In the genomic region with DNA sequence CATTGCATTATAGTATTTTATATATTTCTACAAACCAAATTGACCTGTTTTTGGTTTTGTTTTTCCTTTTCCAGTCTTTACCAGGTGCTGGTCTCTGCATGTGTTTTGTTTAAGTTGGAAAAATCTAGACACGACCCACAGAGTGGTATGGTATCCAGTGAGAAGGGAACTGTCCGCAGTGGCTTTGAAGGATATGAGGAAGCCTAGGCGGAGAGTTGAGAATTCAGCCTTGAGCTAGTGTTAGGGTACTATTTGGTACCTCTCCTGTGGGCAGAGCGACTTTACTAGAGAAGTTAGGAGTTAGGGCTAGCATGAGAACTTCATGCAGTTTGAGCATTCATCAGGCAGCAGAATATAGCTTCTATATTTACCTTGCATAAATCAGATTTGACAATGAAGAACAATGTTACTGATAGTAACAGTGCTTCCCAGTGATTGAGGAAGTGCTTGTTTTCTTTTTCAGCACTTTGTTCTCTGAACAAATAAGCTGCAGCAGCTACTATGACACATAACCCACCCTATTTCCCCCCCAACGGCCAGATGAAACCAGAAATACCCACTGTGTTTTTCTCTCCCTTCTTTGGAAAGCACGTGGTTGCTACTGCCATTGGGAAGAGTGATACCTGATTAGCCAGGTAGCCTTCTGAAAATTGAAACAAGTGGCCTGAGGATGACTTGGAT, we compare ENCODE assay signal across 12 cellular contexts. TPM values are rescaled to one million over a fixed set of nuclear protein-coding genes. Genes with fewer than 3 reads are reported as not detected.
A peak's percentile ranks its signal among the peaks of the same experiment; 100 is the strongest.
DNase-seq lines count a peak whose midpoint lies in the region; ATAC-seq and TF ChIP-seq lines count a peak whose summit lies in the region.
"Had no signal": no experiment of that assay in that cellular context is flagged by ENCODE, and none has a peak within 500 bp of the region (broad histone marks: within the 10 kb centered on the region; RNA-seq: fewer than 3 reads in every experiment).

No MANE protein-coding gene starts in this region.

- no peaks in the 10 kb centered on the region for H3K27me3 ChIP-seq in CD4-positive, alpha-beta memory T cell (ENCODE audit: insufficient read depth, low read length)
- H3K27me3 ChIP-seq in GM23338 (ENCODE audit: insufficient read depth), result no peaks in the 10 kb centered on the region
- H3K27me3 ChIP-seq in Panc1 (ENCODE audit: control insufficient read depth, insufficient read depth, low read length), result no peaks in the 10 kb centered on the region
- H3K27me3 ChIP-seq in HAP-1 (ENCODE audit: low read depth), result no peaks in the 10 kb centered on the region
- H3K27me3 ChIP-seq: tibial nerve had no signal

- H3K27ac ChIP-seq in CD4-positive, alpha-beta memory T cell (ENCODE audit: low read depth, low read length), result no peak overlapping the region
- H3K27ac ChIP-seq in GM23338 (ENCODE audit: low read depth) (peak overlapping the region; percentile 68; the same call in 1 of the 2 replicates), Panc1 (ENCODE audit: low read length) (no peak overlapping the region)

- H3K9me3 ChIP-seq in CD4-positive, alpha-beta memory T cell (ENCODE audit: control insufficient read depth in 1 of 2, low read length in 2 of 2), result no peaks in the 10 kb centered on the region
- H3K9me3 ChIP-seq in Panc1 (ENCODE audit: control insufficient read depth, insufficient read depth, low read depth, low read length) (no peaks in the 10 kb centered on the region), HAP-1 (no peaks in the 10 kb centered on the region)
- H3K9me3 ChIP-seq: tibial nerve had no signal

- CTCF ChIA-PET in CD4-positive, alpha-beta memory T cell (lab: Charles Lee; ENCODE audit: partially characterized antibody), result interaction anchor here (0.8 to 4.7 kb wide), 7 partner anchors 9 to 169 kb away, joined by 3 to 29 read pairs (median 4); no protein-coding TSS in a partner anchor
- CTCF ChIA-PET in Panc1 (lab: Charles Lee), result interaction anchor here (1.0 kb wide), 1 partner anchor 168 kb away, joined by 4 read pairs; no protein-coding TSS in a partner anchor

- no peak for TF ChIP-seq CTCF in GM23338 (conservative IDR thresholded peaks at IDR 0.05; ENCODE audit: low read depth in 2 of 2)
- TF ChIP-seq CTCF in Panc1 (IDR thresholded peaks at IDR 0.05), result no peak
- TF ChIP-seq CTCF in foreskin fibroblast (IDR thresholded peaks at IDR 0.05; ENCODE audit: low read depth, low read length), result no peak

- H3K9me2 ChIP-seq in GM23338 (ENCODE audit: insufficient read depth), result no peaks in the 10 kb centered on the region

- peaks cover 47 to 65% (median 52%) of the 10 kb centered on the region in 4 donors for H3K4me1 Mint-ChIP-seq in CD4-positive, alpha-beta memory T cell
- H3K4me1 Mint-ChIP-seq in GM23338, result peaks cover 23% of the 10 kb centered on the region

- peaks cover 59% of the 10 kb centered on the region for H4K20me1 ChIP-seq in GM23338 (replicated peaks; ENCODE audit: insufficient read depth)

- in situ Hi-C loops in Panc1 (cut with HindIII; ENCODE audit: low pct_unique_long_range_greater_than_20kb, low sequenced_read_pairs), result no loop called here
- in situ Hi-C loops in HAP-1 (cut with MboI; ENCODE audit: low sequenced_read_pairs), result no loop called here

- BruUV-seq in Panc1 (replicated peaks; lab: Mats Ljungman, UMichigan), result no TSS peak

- intact Hi-C loops in CD4-positive, alpha-beta memory T cell (cut with micrococcal nuclease), result no loop called here
- intact Hi-C loops in Panc1 (cut with micrococcal nuclease; ENCODE audit: unreplicated experiment), result no loop called here

- H3K4me3 ChIP-seq in CD4-positive, alpha-beta memory T cell (ENCODE audit: low read length in 2 of 2), result no peak overlapping the region
- H3K4me3 ChIP-seq in GM23338 (no peak overlapping the region), Panc1 (ENCODE audit: low read depth in 2 of 2, low read length in 2 of 2) (no peak overlapping the region), foreskin fibroblast (ENCODE audit: low read depth in 1 of 2, low read length in 2 of 2) (no peak overlapping the region), HAP-1 (no peak overlapping the region)
- H3K4me3 ChIP-seq: smooth muscle cell, tibial nerve had no signal

- H3K4me1 ChIP-seq in CD4-positive, alpha-beta memory T cell (ENCODE audit: insufficient read depth, low read length), result peaks cover 50% of the 10 kb centered on the region
- H3K4me1 ChIP-seq in GM23338 (ENCODE audit: insufficient read depth), result peaks cover 24% of the 10 kb centered on the region
- peaks cover 51% of the 10 kb centered on the region for H3K4me1 ChIP-seq in Panc1 (ENCODE audit: control insufficient read depth, insufficient read depth, low read length)
- H3K4me1 ChIP-seq in HAP-1, result peaks cover 12% of the 10 kb centered on the region

- H3K27ac Mint-ChIP-seq in CD4-positive, alpha-beta memory T cell, result peak overlapping the region in 4 of 7 donors; percentile 6 to 70 (median 22)
- H3K27ac Mint-ChIP-seq in GM23338, result no peak overlapping the region

- H3F3A ChIP-seq in GM23338 (replicated peaks; ENCODE audit: low read depth), result no peaks in the 10 kb centered on the region

- peaks cover 35 to 36% of the 10 kb centered on the region in 2 donors for H3K36me3 Mint-ChIP-seq in CD4-positive, alpha-beta memory T cell
- peaks cover 27% of the 10 kb centered on the region for H3K36me3 Mint-ChIP-seq in GM23338 (ENCODE audit: low read depth)

- peaks cover 16% of the 10 kb centered on the region for H3K36me3 ChIP-seq in CD4-positive, alpha-beta memory T cell (ENCODE audit: insufficient read depth, low read length)
- H3K36me3 ChIP-seq in GM23338 (ENCODE audit: insufficient read depth) (peaks cover 8% of the 10 kb centered on the region; the same call in 1 of the 2 replicates), Panc1 (ENCODE audit: control insufficient read depth, insufficient read depth, low read length) (peaks cover 3% of the 10 kb centered on the region; the same call in 1 of the 2 replicates), HAP-1 (replicated peaks) (peaks cover 24% of the 10 kb centered on the region)

- no peak overlapping the region for H2AFZ ChIP-seq in GM23338

- H3K4me3 Mint-ChIP-seq in CD4-positive, alpha-beta memory T cell, result peak overlapping the region in 3 of 8 donors; percentile 8 to 31 (median 15)
- no peak overlapping the region for H3K4me3 Mint-ChIP-seq in GM23338

- H3K4me2 ChIP-seq in GM23338, result no peak overlapping the region
- H3K4me2 ChIP-seq: smooth muscle cell had no signal

- H3K9me3 Mint-ChIP-seq in CD4-positive, alpha-beta memory T cell, result no peaks in the 10 kb centered on the region
- H3K9me3 Mint-ChIP-seq in GM23338, result no peaks in the 10 kb centered on the region

- no peak for DNase-seq in CD4-positive, alpha-beta memory T cell
- DNase-seq in GM23338 (ENCODE audit: low spot score), result peak; percentile 30
- DNase-seq in Panc1 (ENCODE audit: low read depth, low spot score), result no peak
- DNase-seq in kidney tubule cell (ENCODE audit: low spot score), result peak; percentile 20
- DNase-seq in foreskin fibroblast, result no peak
- DNase-seq in GM19238 (ENCODE audit: insufficient read length, low spot score), result no peak
- DNase-seq in EL, result no peak
- DNase-seq in HAP-1 (ENCODE audit: low spot score in 2 of 2), result no peak
- DNase-seq: cerebellar nuclear complex, SIG-M5 had no signal

- peaks cover 99% of the 10 kb centered on the region for H3K79me2 ChIP-seq in GM23338 (replicated peaks; ENCODE audit: insufficient read depth)

- ATAC-seq in GM23338, result peak; percentile 77
- ATAC-seq in Panc1, result peak; percentile 40; the same call in 1 of the 2 replicates

- H3K27me3 Mint-ChIP-seq in CD4-positive, alpha-beta memory T cell, result no peaks in the 10 kb centered on the region
- no peaks in the 10 kb centered on the region for H3K27me3 Mint-ChIP-seq in GM23338 (ENCODE audit: insufficient read depth, low read depth, poor library complexity)

- POLR2A ChIA-PET in CD4-positive, alpha-beta memory T cell (lab: Charles Lee; ENCODE audit: partially characterized antibody), result interaction anchor here (0.9 to 2.1 kb wide), 2 partner anchors 9 to 144 kb away, joined by 5 to 12 read pairs; no protein-coding TSS in a partner anchor
- POLR2A ChIA-PET in Panc1 (lab: Charles Lee), result interaction anchor here (0.7 kb wide), 1 partner anchor 110 kb away, joined by 4 read pairs; no protein-coding TSS in a partner anchor

RNA-seq across cellular contexts. Expression of a gene that starts 19.0 kb away (rescaled TPM):
- 10 to 100 TPM; 76.9 to 80.1 TPM for total RNA-seq in CD4-positive, alpha-beta memory T cell
- polyA plus RNA-seq in CD4-positive, alpha-beta memory T cell, result 100 to 1,000 TPM; 135 to 160 TPM
- 80.5 and 103 TPM in 2 replicates for total RNA-seq in GM23338 (2014; rRNA removed; shearing (Covaris generic))
- 232 and 242 TPM in 2 replicates for polyA plus RNA-seq in GM23338 (2016; fragmentation: Nextera tagmentation; extraction: Ambion mirVana)
- total RNA-seq in Panc1 (2021; ENCODE audit: unreplicated experiment), result 109 TPM
- polyA plus RNA-seq in Panc1 (2012; ENCODE audit: insufficient read length), result 70.0 TPM

RNA-seq across cellular contexts. Expression of a gene that starts 19.0 kb away (rescaled TPM):
- total RNA-seq in CD4-positive, alpha-beta memory T cell, result 10 to 100 TPM; 32.8 to 33.4 TPM
- 1 to 10 TPM in 1 of 2 donors, under 1 TPM in 1; 0.68 to 1.4 TPM for polyA plus RNA-seq in CD4-positive, alpha-beta memory T cell
- 31.7 and 32.7 TPM in 2 replicates for total RNA-seq in GM23338 (2014; rRNA removed; shearing (Covaris generic))
- 5.7 and 6.2 TPM in 2 replicates for polyA plus RNA-seq in GM23338 (2016; fragmentation: Nextera tagmentation; extraction: Ambion mirVana)
- total RNA-seq in Panc1 (2021; ENCODE audit: unreplicated experiment), result 29.4 TPM
- 6.6 TPM for polyA plus RNA-seq in Panc1 (2012; ENCODE audit: insufficient read length)

Comparison
In these comparisons a context has a peak if more than half of its experiments do, and no peak if none do; other contexts are left out.
1. DNase-seq: peak in GM23338 (single experiment) and kidney tubule cell (single experiment); none in CD4-positive, alpha-beta memory T cell (0 of 5), Panc1 (single experiment), foreskin fibroblast (0 of 2), GM19238 (single experiment), EL (single experiment) and HAP-1 (0 of 2).